39 cellular contexts compared by ENCODE assay signal in the genomic region with DNA sequence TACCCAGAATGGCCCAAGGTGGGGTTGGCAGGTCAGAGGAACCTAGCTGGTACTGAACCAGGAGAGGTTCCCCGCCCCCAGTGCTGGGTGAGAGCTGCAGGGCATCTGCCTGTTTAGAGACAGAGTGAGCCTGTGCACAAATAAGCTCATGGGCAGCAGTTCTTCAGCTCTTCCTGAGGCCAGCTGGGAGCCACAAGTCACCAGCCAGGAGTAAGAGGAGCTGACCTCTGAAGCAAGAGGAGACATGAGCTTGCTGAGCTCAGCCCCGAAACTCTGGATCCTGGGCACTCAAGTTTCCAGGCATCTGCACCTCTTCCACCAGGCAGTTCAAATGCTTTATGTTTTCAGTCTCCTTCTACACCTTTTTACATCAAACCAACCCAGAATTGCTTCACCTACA. TPM values are rescaled to one million over a fixed set of nuclear protein-coding genes. Genes with fewer than 3 reads are reported as not detected.
"Had no signal": no experiment of that assay in that cellular context is flagged by ENCODE, and none has a peak within 500 bp of the region (broad histone marks: within the 10 kb centered on the region; RNA-seq: fewer than 3 reads in every experiment).

No MANE protein-coding gene starts in this region.

- H3K9me3 ChIP-seq: MG63 had no signal

- H3K36me3 ChIP-seq: MG63 had no signal

- H3K4me3 ChIP-seq: MG63 had no signal

- DNase-seq: Karpas-422, Kasumi-1, MG63, MM.1S, MV-4-11, NCI-H1048, NCI-H1092, NCI-H1092 treated with DMSO at 0.1 percent for 48 hours, NCI-H1105, NCI-H1105 treated with DMSO at 0.1 percent for 48 hours, NCI-H1417, NCI-H1417 treated with DMSO at 0.1 percent for 48 hours, NCI-H1436, NCI-H1436 treated with DMSO at 0.1 percent for 48 hours, NCI-H146, NCI-H1694, NCI-H1694 treated with DMSO at 0.1 percent for 48 hours, NCI-H187, NCI-H187 treated with DMSO at 0.1 percent for 48 hours, NCI-H1930, NCI-H2029, NCI-H2029 treated with DMSO at 0.1 percent for 48 hours, NCI-H2081, NCI-H2081 treated with DMSO at 0.1 percent for 48 hours, NCI-H2107, NCI-H2171, NCI-H2171 treated with DMSO at 0.1 percent for 48 hours, NCI-H2227 treated with DMSO at 0.1 percent for 48 hours, NCI-H226, NCI-H345, NCI-H446, NCI-H446 treated with DMSO at 0.1 percent for 48 hours, NCI-H510A, NCI-H510A treated with DMSO at 0.1 percent for 48 hours had no signal

- H3K27ac ChIP-seq: KMS-11 had no signal

RNA-seq across cellular contexts. Expression of gene RTP2, which starts 2.1 kb away (rescaled TPM):
- total RNA-seq: LHCN-M2, M059J, MCF 10A, NCI-H460 had no signal

RNA-seq across cellular contexts. Expression of gene SST, which starts 30.1 kb away (rescaled TPM):
- total RNA-seq: LHCN-M2, MCF 10A, NCI-H460 had no signal
